In genomic region chr5:148984333-148984732, GRCh38 we compare ENCODE assay signal across 16 cellular contexts.
DNase-seq lines count a peak whose midpoint lies in the region; ATAC-seq and TF ChIP-seq lines count a peak whose summit lies in the region.
"Had no signal": no experiment of that assay in that cellular context is flagged by ENCODE, and none has a peak within 500 bp of the region (broad histone marks: within the 10 kb centered on the region; RNA-seq: fewer than 3 reads in every experiment).

No MANE protein-coding gene starts in this region.

- H3K9me3 ChIP-seq in mammary epithelial cell (replicated peaks; ENCODE audit: insufficient read depth, low read length): no peaks in the 10 kb centered on the region
- H3K9me3 ChIP-seq in mucosa of descending colon: no peaks in the 10 kb centered on the region
- H3K9me3 ChIP-seq in colonic mucosa: no peaks in the 10 kb centered on the region
- no peaks in the 10 kb centered on the region for H3K9me3 ChIP-seq in esophagus muscularis mucosa
- H3K9me3 ChIP-seq: ascending aorta, tibial artery had no signal

- no peak overlapping the region for H2AFZ ChIP-seq in mammary epithelial cell (ENCODE audit: low read depth, low read length)

- H3K27me3 ChIP-seq in mammary epithelial cell (ENCODE audit: insufficient read depth, low read length): no peaks in the 10 kb centered on the region
- no peaks in the 10 kb centered on the region for H3K27me3 ChIP-seq in colonic mucosa
- no peaks in the 10 kb centered on the region for H3K27me3 ChIP-seq in esophagus muscularis mucosa
- H3K27me3 ChIP-seq: ascending aorta, tibial artery had no signal

- H3K4me2 ChIP-seq in mammary epithelial cell (ENCODE audit: insufficient read depth, low read depth, low read length): peak overlapping the region; percentile 4

- ATAC-seq in mucosa of descending colon: no peak
- no peak for ATAC-seq in GM21447 (IDR thresholded peaks at IDR 0.05; ENCODE audit: unreplicated experiment)
- ATAC-seq: K562; naive thymus-derived CD4-positive, alpha-beta T cell had no signal

- DNase-seq in EL: peak; percentile 90
- DNase-seq in M059J (ENCODE audit: low read depth): peak; percentile 93
- peak; percentile 94 for DNase-seq in mammary epithelial cell
- peak; percentile 90 for DNase-seq in islet precursor cell
- DNase-seq in mucosa of descending colon: no peak
- DNase-seq in colonic mucosa: no peak
- DNase-seq in esophagus muscularis mucosa (ENCODE audit: extremely low spot score): no peak
- DNase-seq: AML-193; naive thymus-derived CD4-positive, alpha-beta T cell; NCI-H1436; NCI-H524 treated with DMSO at 0.1 percent for 48 hours; stimulated activated CD4-positive, alpha-beta T cell treated with anti-CD3 and anti-CD28 coated beads, Interleukin-1b, Interleukin-23, amount 100 ng/mL, for 48 hours; tibial artery had no signal

- in situ Hi-C loops in mammary epithelial cell (cut with MboI; ENCODE audit: low sequenced_read_pairs in 2 of 2): no loop called here

- intact Hi-C loops in mammary epithelial cell (cut with micrococcal nuclease): no loop called here
- intact Hi-C loops in mucosa of descending colon (cut with DNase I, micrococcal nuclease): no loop called here
- intact Hi-C loops in colonic mucosa (cut with DNase I): no loop called here
- intact Hi-C loops in esophagus muscularis mucosa (cut with DNase I): no loop called here

- no peak overlapping the region for H3K4me3 ChIP-seq in mammary epithelial cell (replicated peaks in 1 of 3; ENCODE audit: insufficient read depth in 1 of 3, low read depth in 2 of 3, low read length in 3 of 3)
- no peak overlapping the region for H3K4me3 ChIP-seq in mucosa of descending colon
- no peak overlapping the region for H3K4me3 ChIP-seq in colonic mucosa
- H3K4me3 ChIP-seq in esophagus muscularis mucosa: no peak overlapping the region
- H3K4me3 ChIP-seq: ascending aorta, K562, tibial artery had no signal

- H3K36me3 ChIP-seq in mammary epithelial cell (ENCODE audit: insufficient read depth, low read length) (no peaks in the 10 kb centered on the region), mucosa of descending colon (ENCODE audit: low read depth) (no peaks in the 10 kb centered on the region), colonic mucosa (no peaks in the 10 kb centered on the region), esophagus muscularis mucosa (no peaks in the 10 kb centered on the region)
- H3K36me3 ChIP-seq: ascending aorta, tibial artery had no signal

- H3K4me1 ChIP-seq in mammary epithelial cell (ENCODE audit: insufficient read depth, low read length) (peaks cover 51% of the 10 kb centered on the region), mucosa of descending colon (ENCODE audit: low read depth) (no peaks in the 10 kb centered on the region), colonic mucosa (no peaks in the 10 kb centered on the region), esophagus muscularis mucosa (peaks cover 3 to 17% (median 9%) of the 10 kb centered on the region in 4 donors)
- H3K4me1 ChIP-seq: ascending aorta had no signal

- BruUV-seq in mammary epithelial cell (replicated peaks; lab: Mats Ljungman, UMichigan): no TSS peak

- no peak for TF ChIP-seq CTCF in mammary epithelial cell (conservative IDR thresholded peaks at IDR 0.05 in 1 of 2, IDR thresholded peaks at IDR 0.05 in 1 of 2; ENCODE audit: extremely low read depth in 1 of 2, insufficient read depth in 1 of 2, low read depth in 1 of 2, low read length in 2 of 2)
- TF ChIP-seq CTCF in mucosa of descending colon (IDR thresholded peaks at IDR 0.05): no peak
- no peak for TF ChIP-seq CTCF in colonic mucosa (IDR thresholded peaks at IDR 0.05)
- no peak for TF ChIP-seq CTCF in esophagus muscularis mucosa (IDR thresholded peaks at IDR 0.05)

- H3K27ac ChIP-seq in mammary epithelial cell (ENCODE audit: insufficient read depth, low read depth, low read length) (peak overlapping the region; percentile 100), colonic mucosa (no peak overlapping the region), esophagus muscularis mucosa (replicated peaks in 1 of 4) (no peak overlapping the region)
- H3K27ac ChIP-seq: ascending aorta, tibial artery had no signal

- no peak for TF ChIP-seq POLR2A in esophagus muscularis mucosa (IDR thresholded peaks at IDR 0.05; ENCODE audit: low read depth)

- TF ChIP-seq EP300 in esophagus muscularis mucosa (IDR thresholded peaks at IDR 0.05): no peak

- H3K9ac ChIP-seq in mammary epithelial cell (ENCODE audit: insufficient read depth, low read length): peak overlapping the region; percentile 18
- no peak overlapping the region for H3K9ac ChIP-seq in colonic mucosa (ENCODE audit: low read depth in 2 of 2, low read length in 2 of 2)

- no peaks in the 10 kb centered on the region for H3K79me2 ChIP-seq in mammary epithelial cell (ENCODE audit: insufficient read depth, low read length)

- CTCF ChIA-PET in mammary epithelial cell (lab: Charles Lee; ENCODE audit: low non-redundant PET): no interaction called here

- dilution Hi-C loops in mammary epithelial cell (cut with HindIII; ENCODE audit: low sequenced_read_pairs): loop anchor here (5.0 kb wide), 1 partner anchor 192 kb away; no protein-coding TSS in a partner anchor

- H4K20me1 ChIP-seq in mammary epithelial cell (ENCODE audit: insufficient read depth, low read length): no peaks in the 10 kb centered on the region

- WGBS in mammary epithelial cell (ENCODE audit: low coverage, missing lambda C conversion rate): 0% methylated on average over 1 of the region's 1 CpG
- WGBS in esophagus muscularis mucosa: 56% methylated on average over 1 of the region's 1 CpG

Comparison
In these comparisons a context has a peak if more than half of its experiments do, and no peak if none do; other contexts are left out.
1. DNase-seq: peak in EL (single experiment), M059J (single experiment), mammary epithelial cell (single experiment) and islet precursor cell (single experiment); none in mucosa of descending colon (0 of 3), colonic mucosa (single experiment) and esophagus muscularis mucosa (single experiment).